In the genomic region with DNA sequence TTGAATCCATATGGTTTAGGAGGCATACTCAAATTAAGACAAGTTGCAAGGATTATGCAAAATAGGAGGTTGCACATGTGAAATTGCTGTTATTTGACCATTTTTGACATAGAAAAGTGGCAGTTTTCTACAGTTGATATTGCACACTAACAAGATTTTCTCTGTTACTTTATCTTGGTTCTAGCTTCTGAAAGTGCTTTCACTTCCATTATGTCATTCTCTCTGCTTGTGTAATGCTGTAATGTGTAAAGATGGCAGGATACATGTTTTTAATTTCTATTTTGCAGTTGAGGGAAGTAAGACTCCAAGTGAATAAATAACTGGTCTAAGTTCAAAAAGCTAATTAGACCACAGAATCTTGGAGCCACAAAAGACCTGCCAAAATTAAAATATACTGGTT, we compare ENCODE assay signal across 26 cellular contexts.
DNase-seq lines count a peak whose midpoint lies in the region; ATAC-seq, FAIRE-seq and TF ChIP-seq lines count a peak whose summit lies in the region.
"Had no signal": no experiment of that assay in that cellular context is flagged by ENCODE, and none has a peak within 500 bp of the region (broad histone marks: within the 10 kb centered on the region; RNA-seq: fewer than 3 reads in every experiment).

No MANE protein-coding gene starts in this region.

- H3K4me2 ChIP-seq in GM12878 (ENCODE audit: control insufficient read depth, insufficient read depth) = no peak overlapping the region

- CTCF ChIA-PET in GM12878 (lab: Yijun Ruan, JAX) = interaction anchor here (0.9 to 5.8 kb wide), 6 partner anchors 9 to 847 kb away, joined by 3 to 38 read pairs (median 8); no protein-coding TSS in a partner anchor

- BruUV-seq in GM12878 (replicated peaks; lab: Mats Ljungman, UMichigan) = no TSS peak

- H3K27ac ChIP-seq in GM12878 (ENCODE audit: control insufficient read depth, insufficient read depth) (no peak overlapping the region), tibial nerve (no peak overlapping the region), WERI-Rb-1 (no peak overlapping the region)
- H3K27ac ChIP-seq: 22Rv1, ascending aorta, heart left ventricle, lower lobe of right lung, thyroid gland, VCaP had no signal

- DNase-seq in DMS 273 (lab: John Stamatoyannopoulos, UW; ENCODE audit: unreplicated experiment) (peak; percentile 17), DMS 273 treated with DMSO at 0.1 percent for 48 hours (lab: John Stamatoyannopoulos, UW) (no peak), GM12878 (ENCODE audit: low read depth, low spot score) (no peak), tibial nerve (ENCODE audit: low spot score in 2 of 2) (no peak), NCI-H1092 (lab: John Stamatoyannopoulos, UW) (no peak), WERI-Rb-1 (no peak)
- DNase-seq: activated CD4-positive, alpha-beta memory T cell treated with anti-CD3 and anti-CD28 coated beads for 36 hours; activated naive CD4-positive, alpha-beta T cell treated with anti-CD3 and anti-CD28 coated beads, Interleukin-2, amount 10 ng/mL, durations not matched to agents 7 days and 5 days; activated T-cell treated with anti-CD3 and anti-CD28 coated beads, Interleukin-2, amount 50 U/mL, for 24 hours; effector CD8-positive, alpha-beta T cell; heart left ventricle; lower lobe of right lung; NCI-H187; NCI-H226; occipital lobe; stimulated activated naive B cell treated with anti-CD40 and anti-IgM and Interleukin-4, amounts not matched to agents 10 μg/mL and 1 μg/mL and 100 μg/mL, for 72 hours; T-helper 1 cell; thyroid gland had no signal

- H3K79me2 ChIP-seq in GM12878 (ENCODE audit: control insufficient read depth, insufficient read depth, low read length) = no peaks in the 10 kb centered on the region

- TF ChIP-seq POLR2A in GM12878 (IDR thresholded peaks at IDR 0.05; ENCODE audit: low read depth, low read length) (no peak), tibial nerve (IDR thresholded peaks at IDR 0.05) (no peak)

- no peak overlapping the region for H2AFZ ChIP-seq in GM12878 (ENCODE audit: control insufficient read depth, low read depth, low read length)

- H3K9ac ChIP-seq in GM12878 (ENCODE audit: control insufficient read depth, insufficient read depth, low read length) = no peak overlapping the region

- intact Hi-C loops in GM12878 (cut with micrococcal nuclease; ENCODE audit: unreplicated experiment) = no loop called here

- in situ Hi-C loops in GM12878 (cut with MboI) = no loop called here

- no peak for TF ChIP-seq EP300 in GM12878 (IDR thresholded peaks at IDR 0.05; ENCODE audit: borderline replicate concordance in 1 of 2, control insufficient read depth in 1 of 2, low read depth in 2 of 2, low read length in 2 of 2)
- no peak for TF ChIP-seq EP300 in tibial nerve (IDR thresholded peaks at IDR 0.05)

- H3K9me3 ChIP-seq in GM12878 (replicated peaks; ENCODE audit: control insufficient read depth, insufficient read depth, low read length) (no peaks in the 10 kb centered on the region), tibial nerve (no peaks in the 10 kb centered on the region), WERI-Rb-1 (ENCODE audit: severe bottlenecking) (no peaks in the 10 kb centered on the region)
- H3K9me3 ChIP-seq: ascending aorta, heart left ventricle, lower lobe of right lung, thyroid gland had no signal

- ATAC-seq in GM21717 (IDR thresholded peaks at IDR 0.05; ENCODE audit: unreplicated experiment) = peak; percentile 67
- peak; percentile 83 for ATAC-seq in HG03520 (IDR thresholded peaks at IDR 0.05; ENCODE audit: unreplicated experiment)
- peak; percentile 86 for ATAC-seq in GM12878
- ATAC-seq: heart left ventricle; stimulated activated naive B cell treated with anti-CD40 and anti-IgM and Interleukin-4, amounts not matched to agents 10 μg/mL and 1 μg/mL and 100 μg/mL, for 72 hours had no signal

- no peak for FAIRE-seq in GM12878 (lab: Jason Lieb, UNC)
- FAIRE-seq: D721Med, G401.6, GM18507 had no signal

- H3K4me1 ChIP-seq in GM12878 (ENCODE audit: control insufficient read depth, insufficient read depth, low read length) (no peaks in the 10 kb centered on the region; the same call in 1 of the 2 replicates), tibial nerve (peaks cover 0 to 16% (median 3%) of the 10 kb centered on the region in 4 donors)
- H3K4me1 ChIP-seq: ascending aorta, lower lobe of right lung had no signal

- H3K27me3 ChIP-seq in GM12878 (replicated peaks in 1 of 2; ENCODE audit: control insufficient read depth in 2 of 2, insufficient read depth in 2 of 2, low read length in 1 of 2) (no peaks in the 10 kb centered on the region), tibial nerve (no peaks in the 10 kb centered on the region), WERI-Rb-1 (ENCODE audit: insufficient read depth, low read depth, severe bottlenecking) (no peaks in the 10 kb centered on the region)
- H3K27me3 ChIP-seq: ascending aorta, heart left ventricle, thyroid gland had no signal

- TF ChIP-seq CTCF in GM12878 (IDR thresholded peaks at IDR 0.05 in 2 of 3, conservative IDR thresholded peaks at IDR 0.05 in 1 of 3; ENCODE audit: control insufficient read depth in 2 of 3, extremely low read depth in 1 of 3, insufficient read depth in 1 of 3, low read depth in 3 of 3, low read length in 3 of 3) (no peak), tibial nerve (IDR thresholded peaks at IDR 0.05) (no peak), WERI-Rb-1 (IDR thresholded peaks at IDR 0.05; ENCODE audit: low read depth, low read length) (no peak)

- POLR2A ChIA-PET in GM12878 (lab: Charles Lee) = interaction anchor here (0.6 to 1.2 kb wide), 2 partner anchors 11 to 112 kb away, joined by 3 to 4 read pairs; no protein-coding TSS in a partner anchor

- RAD21 ChIA-PET in GM12878 (lab: Charles Lee; ENCODE audit: unreplicated experiment) = interaction anchor here (1.9 kb wide), 1 partner anchor 15 kb away, joined by 7 read pairs; no protein-coding TSS in a partner anchor

- SMC1A ChIA-PET in GM12878 (lab: Charles Lee; ENCODE audit: uncharacterized antibody, unreplicated experiment) = interaction anchor here (0.9 to 2.6 kb wide), 3 partner anchors 16 to 336 kb away, joined by 3 to 11 read pairs (median 3); no protein-coding TSS in a partner anchor

- no peaks in the 10 kb centered on the region for H3K36me3 ChIP-seq in GM12878 (ENCODE audit: control insufficient read depth in 2 of 2, insufficient read depth in 2 of 2, low read length in 1 of 2)
- H3K36me3 ChIP-seq in tibial nerve = no peaks in the 10 kb centered on the region
- no peaks in the 10 kb centered on the region for H3K36me3 ChIP-seq in WERI-Rb-1
- H3K36me3 ChIP-seq: ascending aorta, heart left ventricle, lower lobe of right lung, thyroid gland had no signal

- TF ChIP-seq RAD21 in GM12878 (IDR thresholded peaks at IDR 0.05; ENCODE audit: insufficient read depth, low read depth, low read length) = no peak

- H4K20me1 ChIP-seq in GM12878 (ENCODE audit: control insufficient read depth, insufficient read depth) = no peaks in the 10 kb centered on the region

- H3K4me3 ChIP-seq in GM12878 = no peak overlapping the region
- H3K4me3 ChIP-seq in tibial nerve = no peak overlapping the region
- no peak overlapping the region for H3K4me3 ChIP-seq in WERI-Rb-1 (ENCODE audit: low read depth, low read length)
- H3K4me3 ChIP-seq: ascending aorta, heart left ventricle, lower lobe of right lung, thyroid gland had no signal

TF ChIP-seq in GM12878, 131 proteins besides CTCF, POLR2A, EP300 and RAD21 (continues in another document):
- TF ChIP-seq ZNF217 (IDR thresholded peaks at IDR 0.05) (no peak), PAX8 (IDR thresholded peaks at IDR 0.05) (no peak), RBBP5 (conservative IDR thresholded peaks at IDR 0.05) (no peak), BACH1 (IDR thresholded peaks at IDR 0.05; ENCODE audit: borderline replicate concordance) (no peak), MYC (IDR thresholded peaks at IDR 0.05; ENCODE audit: insufficient read depth, insufficient read length, insufficient replicate concordance, low read length, severe bottlenecking) (no peak)
- TF ChIP-seq, protein P1, sequence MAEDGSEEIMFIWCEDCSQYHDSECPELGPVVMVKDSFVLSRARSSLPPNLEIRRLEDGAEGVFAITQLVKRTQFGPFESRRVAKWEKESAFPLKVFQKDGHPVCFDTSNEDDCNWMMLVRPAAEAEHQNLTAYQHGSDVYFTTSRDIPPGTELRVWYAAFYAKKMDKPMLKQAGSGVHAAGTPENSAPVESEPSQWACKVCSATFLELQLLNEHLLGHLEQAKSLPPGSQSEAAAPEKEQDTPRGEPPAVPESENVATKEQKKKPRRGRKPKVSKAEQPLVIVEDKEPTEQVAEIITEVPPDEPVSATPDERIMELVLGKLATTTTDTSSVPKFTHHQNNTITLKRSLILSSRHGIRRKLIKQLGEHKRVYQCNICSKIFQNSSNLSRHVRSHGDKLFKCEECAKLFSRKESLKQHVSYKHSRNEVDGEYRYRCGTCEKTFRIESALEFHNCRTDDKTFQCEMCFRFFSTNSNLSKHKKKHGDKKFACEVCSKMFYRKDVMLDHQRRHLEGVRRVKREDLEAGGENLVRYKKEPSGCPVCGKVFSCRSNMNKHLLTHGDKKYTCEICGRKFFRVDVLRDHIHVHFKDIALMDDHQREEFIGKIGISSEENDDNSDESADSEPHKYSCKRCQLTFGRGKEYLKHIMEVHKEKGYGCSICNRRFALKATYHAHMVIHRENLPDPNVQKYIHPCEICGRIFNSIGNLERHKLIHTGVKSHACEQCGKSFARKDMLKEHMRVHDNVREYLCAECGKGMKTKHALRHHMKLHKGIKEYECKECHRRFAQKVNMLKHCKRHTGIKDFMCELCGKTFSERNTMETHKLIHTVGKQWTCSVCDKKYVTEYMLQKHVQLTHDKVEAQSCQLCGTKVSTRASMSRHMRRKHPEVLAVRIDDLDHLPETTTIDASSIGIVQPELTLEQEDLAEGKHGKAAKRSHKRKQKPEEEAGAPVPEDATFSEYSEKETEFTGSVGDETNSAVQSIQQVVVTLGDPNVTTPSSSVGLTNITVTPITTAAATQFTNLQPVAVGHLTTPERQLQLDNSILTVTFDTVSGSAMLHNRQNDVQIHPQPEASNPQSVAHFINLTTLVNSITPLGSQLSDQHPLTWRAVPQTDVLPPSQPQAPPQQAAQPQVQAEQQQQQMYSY (CRISPR knock-in tag; IDR thresholded peaks at IDR 0.05) = no peak
- TF ChIP-seq, protein P2, sequence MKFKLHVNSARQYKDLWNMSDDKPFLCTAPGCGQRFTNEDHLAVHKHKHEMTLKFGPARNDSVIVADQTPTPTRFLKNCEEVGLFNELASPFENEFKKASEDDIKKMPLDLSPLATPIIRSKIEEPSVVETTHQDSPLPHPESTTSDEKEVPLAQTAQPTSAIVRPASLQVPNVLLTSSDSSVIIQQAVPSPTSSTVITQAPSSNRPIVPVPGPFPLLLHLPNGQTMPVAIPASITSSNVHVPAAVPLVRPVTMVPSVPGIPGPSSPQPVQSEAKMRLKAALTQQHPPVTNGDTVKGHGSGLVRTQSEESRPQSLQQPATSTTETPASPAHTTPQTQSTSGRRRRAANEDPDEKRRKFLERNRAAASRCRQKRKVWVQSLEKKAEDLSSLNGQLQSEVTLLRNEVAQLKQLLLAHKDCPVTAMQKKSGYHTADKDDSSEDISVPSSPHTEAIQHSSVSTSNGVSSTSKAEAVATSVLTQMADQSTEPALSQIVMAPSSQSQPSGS (IDR thresholded peaks at IDR 0.05; ENCODE audit: low read length) = peak; percentile 53; the same call in 1 of the 2 replicates
